ENCODE assay signal across 8 cellular contexts in the genomic region with DNA sequence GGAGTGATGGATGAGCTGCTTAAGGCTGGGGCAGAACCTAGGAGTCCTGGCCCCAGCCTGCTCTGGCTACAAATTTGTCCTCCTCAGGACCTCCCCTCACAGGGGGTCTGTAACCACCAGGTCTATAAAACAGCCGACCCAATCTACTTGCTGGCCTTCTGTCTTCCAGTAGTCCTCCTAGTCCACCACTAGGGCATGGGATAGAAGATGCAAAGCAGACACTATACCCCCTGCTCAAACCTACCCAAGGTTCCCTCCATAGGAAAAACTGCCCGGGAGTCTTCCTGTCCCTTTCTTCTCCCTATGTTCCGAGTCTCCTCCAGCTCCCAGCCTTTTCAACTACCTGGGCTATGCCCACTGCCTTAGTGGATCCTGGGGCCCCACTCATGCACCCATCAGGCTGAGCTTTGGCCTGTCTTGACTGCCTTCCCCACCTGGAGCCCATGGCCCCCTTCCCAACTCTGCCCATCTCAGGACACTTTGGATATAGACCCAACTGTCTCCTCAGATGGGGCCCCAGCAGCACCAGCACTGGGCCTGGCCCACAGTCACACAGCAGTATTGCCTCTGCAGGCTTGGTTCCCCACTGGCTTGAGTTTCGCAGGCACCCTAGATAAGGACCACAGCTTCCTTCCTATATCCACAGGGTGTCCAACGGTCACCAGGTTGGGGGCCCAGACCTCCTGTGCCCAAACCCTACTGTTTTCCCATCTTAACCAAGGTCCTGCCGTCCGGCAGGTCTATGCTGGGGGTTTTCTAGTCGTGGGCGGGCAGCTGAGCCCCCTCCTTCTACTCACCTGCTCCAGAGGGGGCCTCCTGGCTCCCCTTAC. TPM values are rescaled to one million over a fixed set of nuclear protein-coding genes. Genes with fewer than 3 reads are reported as not detected.
DNase-seq lines count a peak whose midpoint lies in the region; ATAC-seq, FAIRE-seq and TF ChIP-seq lines count a peak whose summit lies in the region.

No MANE protein-coding gene starts in this region.

- peak; percentile 72 for FAIRE-seq in K562 (lab: Jason Lieb, UNC)

- TF ChIP-seq CTCF in AG04450 (IDR thresholded peaks at IDR 0.05; ENCODE audit: low read depth, low read length) (0 out of 2 replicates have a peak, but pooled peaks have one; percentile 20), K562 (IDR thresholded peaks at IDR 0.05 in 2 of 3, conservative IDR thresholded peaks at IDR 0.05 in 1 of 3; ENCODE audit: insufficient read depth in 2 of 3, low read depth in 1 of 3, low read length in 3 of 3) (0 out of 6 replicates have a peak, but pooled peaks of 1 of the 3 experiments have one; percentile 30)

- H3K36me3 ChIP-seq in HUES6 (ENCODE audit: control insufficient read depth, insufficient read depth, low read length), result peaks cover 6% of the 10 kb centered on the region; the same call in 1 of the 2 replicates
- peaks cover 19% of the 10 kb centered on the region; the same call in 2 of the 3 replicates for H3K36me3 ChIP-seq in K562 (ENCODE audit: control insufficient read depth, insufficient read depth, low read length)
- H3K36me3 ChIP-seq in mesodermal cell (ENCODE audit: control insufficient read depth, insufficient read depth, low read length), result peaks cover 7% of the 10 kb centered on the region

- DNase-seq in AG04450 (ENCODE audit: low read depth, low spot score) (no peak), K562 (ENCODE audit: extremely low read depth in 1 of 4, low spot score in 3 of 4) (peak in 2 of 4 experiments; percentile 36 to 54), COLO668 (lab: John Stamatoyannopoulos, UW; ENCODE audit: unreplicated experiment) (no peak)
- DNase-seq in stimulated activated CD4-positive, alpha-beta T cell treated with anti-CD3 and anti-CD28 coated beads, Interleukin-1b, Interleukin-23, amount 100 ng/mL, for 48 hours, result no peak

- H3K79me2 ChIP-seq in K562 (ENCODE audit: control insufficient read depth, insufficient read depth, low read length), result peaks cover 46% of the 10 kb centered on the region

- H2AFZ ChIP-seq in K562 (ENCODE audit: low read depth, low read length), result no peak overlapping the region; the same call in 1 of the 2 replicates

- no peaks in the 10 kb centered on the region for H3K9me1 ChIP-seq in K562 (ENCODE audit: control insufficient read depth, insufficient read depth, low read length)

- intact Hi-C loops in K562 (cut with micrococcal nuclease), result loop anchor here (2.0 kb wide), 1 partner anchor 31 kb away; the partner anchor contains the start of gene TUSC2

- no peak for TF ChIP-seq RAD21 in K562 (CRISPR knock-in tag; conservative IDR thresholded peaks at IDR 0.05 in 1 of 2, IDR thresholded peaks at IDR 0.05 in 1 of 2)

- H3K27ac ChIP-seq in AG04450 (ENCODE audit: low read depth, low read length), result peak overlapping the region; percentile 62
- no peak overlapping the region for H3K27ac ChIP-seq in HUES6 (ENCODE audit: low read depth, low read length)
- H3K27ac ChIP-seq in K562 (ENCODE audit: extremely low read depth, low read depth, low read length), result peak overlapping the region; percentile 76
- no peak overlapping the region for H3K27ac ChIP-seq in mesodermal cell (ENCODE audit: low read depth, low read length, severe bottlenecking)

- H3K4me3 ChIP-seq in AG04450 (ENCODE audit: low read depth, low read length) (peak overlapping the region; percentile 74), HUES6 (ENCODE audit: low read depth, low read length) (peak overlapping the region; percentile 78), K562 (peak overlapping the region; percentile 83), mesodermal cell (ENCODE audit: extremely low read depth, insufficient read depth, low read length, poor library complexity, severe bottlenecking) (peak overlapping the region; percentile 82)

- ATAC-seq in K562 (no peak), GM18517 (IDR thresholded peaks at IDR 0.05; ENCODE audit: unreplicated experiment) (no peak), GM21390 (IDR thresholded peaks at IDR 0.05; ENCODE audit: unreplicated experiment) (no peak)

- no peak for TF ChIP-seq POLR2A in K562 (conservative IDR thresholded peaks at IDR 0.05)

- H3K9me3 ChIP-seq in AG04450 (ENCODE audit: control insufficient read depth, insufficient read depth, low read length) (no peaks in the 10 kb centered on the region; the same call in 1 of the 2 replicates), HUES6 (ENCODE audit: control insufficient read depth, insufficient read depth, low read depth, low read length) (no peaks in the 10 kb centered on the region), K562 (replicated peaks; ENCODE audit: control insufficient read depth, insufficient read depth, low read depth, low read length) (no peaks in the 10 kb centered on the region), mesodermal cell (ENCODE audit: control insufficient read depth, low read length) (no peaks in the 10 kb centered on the region)

- POLR2A ChIA-PET in AG04450 (lab: Yijun Ruan, JAX), result interaction anchor here (1.0 kb wide), 1 partner anchor 10 kb away, joined by 3 read pairs; no protein-coding TSS in a partner anchor
- POLR2A ChIA-PET in K562 (lab: Yijun Ruan, JAX), result interaction anchor here (1.1 to 1.5 kb wide), 2 partner anchors 11 to 30 kb away, joined by 3 to 8 read pairs; partner anchors contain the start of gene TUSC2

- H3K4me2 ChIP-seq in K562 (ENCODE audit: insufficient read depth, low read length), result peak overlapping the region; percentile 86

- peak overlapping the region; percentile 58 for H3K9ac ChIP-seq in HUES6 (ENCODE audit: low read length)
- H3K9ac ChIP-seq in K562 (ENCODE audit: insufficient read depth in 1 of 2, low read depth in 2 of 2, low read length in 2 of 2), result peak overlapping the region; percentile 66 to 97

- H3K4me1 ChIP-seq in HUES6 (ENCODE audit: control insufficient read depth, insufficient read depth, low read length) (peaks cover 25% of the 10 kb centered on the region), K562 (replicated peaks in 1 of 2; ENCODE audit: control insufficient read depth in 2 of 2, insufficient read depth in 2 of 2, low read length in 2 of 2) (peaks cover 21 to 70% of the 10 kb centered on the region in 2 experiments; a peak in 4 of 5 replicates), mesodermal cell (ENCODE audit: control insufficient read depth, insufficient read depth, low read length, poor library complexity, severe bottlenecking) (peaks cover 5% of the 10 kb centered on the region)

- in situ Hi-C loops in K562 (cut with MboI), result no loop called here

- H3K27me3 ChIP-seq in AG04450 (ENCODE audit: control insufficient read depth, insufficient read depth, low read length) (no peaks in the 10 kb centered on the region), HUES6 (ENCODE audit: control insufficient read depth, insufficient read depth, low read length) (no peaks in the 10 kb centered on the region), K562 (ENCODE audit: control insufficient read depth in 2 of 2, insufficient read depth in 2 of 2, low read length in 2 of 2) (no peaks in the 10 kb centered on the region)

- TF ChIP-seq EP300 in K562 (IDR thresholded peaks at IDR 0.05; ENCODE audit: low read length), result peak; percentile 43

- CTCF ChIA-PET in AG04450 (lab: Charles Lee) (interaction anchor here (1.6 kb wide), 1 partner anchor 51 kb away, joined by 4 read pairs; no protein-coding TSS in a partner anchor), K562 (lab: Yijun Ruan, JAX; ENCODE audit: low intra/inter-chr PET ratio) (interaction anchor here (0.7 kb wide), 1 partner anchor 368 kb away, joined by 3 read pairs; no protein-coding TSS in a partner anchor)

- no peaks in the 10 kb centered on the region for H4K20me1 ChIP-seq in K562 (replicated peaks; ENCODE audit: control insufficient read depth, insufficient read depth, low read length)

- TSS peak; percentile 40 for BruUV-seq in K562 (replicated peaks; lab: Mats Ljungman, UMichigan)

- WGBS in K562 (ENCODE audit: insufficient coverage, low coverage, missing lambda C conversion rate), result 4% methylated on average over 9 of the region's 9 CpGs
- WGBS in mesodermal cell (ENCODE audit: insufficient coverage in 2 of 2), 2 experiments, result 77 to 80% methylated on average over 4 to 9 of the region's 9 CpGs

RNA-seq across cellular contexts. Expression of gene HYAL3, which starts 1.1 kb away (rescaled TPM):
- polyA plus RNA-seq in AG04450 (2011; rRNA removed) (3.0 and 4.7 TPM in 2 replicates), K562 (2011; rRNA removed) (5.4 and 6.8 TPM in 2 replicates), K562 (2014; fragmentation: Illumina TruSeq; extraction: Trizol) (9.1 and 9.8 TPM in 2 replicates), K562 (2014; fragmentation: Nextera tagmentation; extraction: Ambion mirVana) (1 to 10 TPM in 1 of 2 experiments, under 1 TPM in 1; 0.38 to 1.0 TPM), K562 (2014; rRNA removed) (9.0 and 16.5 TPM in 2 replicates)
- polyA minus RNA-seq in AG04450 (2011; rRNA and poly(A)+ RNA removed), result 3.1 and 4.0 TPM in 2 replicates
- total RNA-seq in K562 (2011; cell fraction: chromatin; rRNA removed; ENCODE audit: low replicate concordance), result 5.1 and 18.1 TPM in 2 replicates
- 10.5 and 12.3 TPM in 2 replicates for total RNA-seq in K562 (2011; cell fraction: nucleolus; rRNA removed)
- total RNA-seq in K562 (2011; cell fraction: nucleoplasm; rRNA removed), result 6.0 and 7.5 TPM in 2 replicates
- total RNA-seq in K562 (2014; rRNA removed) (6.8 and 12.8 TPM in 2 replicates), K562 (2014; rRNA removed; fragmentation: Illumina TruSeq; extraction: Trizol) (2.1 and 2.4 TPM in 2 replicates), K562 (2015; rRNA removed; fragmentation: Illumina TruSeq; extraction: Trizol) (8.3 and 9.1 TPM in 2 replicates), K562 (2021) (7.0 and 9.8 TPM in 2 replicates)
- polyA plus RNA-seq in K562 (2011; cell fraction: cytosol; rRNA removed), result 10.7 and 28.9 TPM in 2 replicates
- polyA plus RNA-seq in K562 (2011; cell fraction: nucleus; rRNA removed), result 11.9 and 20.3 TPM in 2 replicates
- polyA plus RNA-seq in K562 (2012), result 8.0 and 13.8 TPM in 2 replicates
- 1.7 and 2.9 TPM in 2 replicates for polyA minus RNA-seq in K562 (2011; rRNA and poly(A)+ RNA removed)
- 3.8 and 4.4 TPM in 2 replicates for polyA minus RNA-seq in K562 (2011; cell fraction: cytosol; rRNA and poly(A)+ RNA removed)
- polyA minus RNA-seq in K562 (2011; cell fraction: nucleus; rRNA and poly(A)+ RNA removed), result 5.4 and 6.2 TPM in 2 replicates
- polyA plus RNA-seq in mesodermal cell (2013, experiment 1 of 2), result 5.5 TPM
- 4.2 TPM for polyA plus RNA-seq in mesodermal cell (2013, experiment 2 of 2)

RNA-seq across cellular contexts. Expression of gene NAA80, which starts 1.1 kb away (rescaled TPM):
- polyA plus RNA-seq in AG04450 (2011; rRNA removed), result 2.0 and 4.6 TPM in 2 replicates
- polyA minus RNA-seq in AG04450 (2011; rRNA and poly(A)+ RNA removed), result 4.7 and 6.4 TPM in 2 replicates
- total RNA-seq in K562 (2011; cell fraction: chromatin; rRNA removed; ENCODE audit: low replicate concordance), result 16.2 and 63.0 TPM in 2 replicates
- 43.6 and 46.5 TPM in 2 replicates for total RNA-seq in K562 (2011; cell fraction: nucleolus; rRNA removed)
- 23.6 and 28.2 TPM in 2 replicates for total RNA-seq in K562 (2011; cell fraction: nucleoplasm; rRNA removed)
- 12.8 and 19.6 TPM in 2 replicates for total RNA-seq in K562 (2014; rRNA removed)
- total RNA-seq in K562 (2014; rRNA removed; fragmentation: Illumina TruSeq; extraction: Trizol), result 3.6 and 4.5 TPM in 2 replicates
- 7.7 and 8.4 TPM in 2 replicates for total RNA-seq in K562 (2015; rRNA removed; fragmentation: Illumina TruSeq; extraction: Trizol)
- total RNA-seq in K562 (2021), result 17.1 and 20.8 TPM in 2 replicates
- polyA plus RNA-seq in K562 (2011; rRNA removed), result 8.6 and 21.4 TPM in 2 replicates
- 18.4 and 19.8 TPM in 2 replicates for polyA plus RNA-seq in K562 (2011; cell fraction: cytosol; rRNA removed)
- 94.4 and 123 TPM in 2 replicates for polyA plus RNA-seq in K562 (2011; cell fraction: nucleus; rRNA removed)
- polyA plus RNA-seq in K562 (2012), result 14.0 and 25.1 TPM in 2 replicates
- polyA plus RNA-seq in K562 (2014; fragmentation: Illumina TruSeq; extraction: Trizol), result 18.1 and 23.5 TPM in 2 replicates
- 1 to 10 TPM in 1 of 2 experiments, under 1 TPM in 1; 0.82 to 1.7 TPM for polyA plus RNA-seq in K562 (2014; fragmentation: Nextera tagmentation; extraction: Ambion mirVana)
- polyA plus RNA-seq in K562 (2014; rRNA removed), result 13.6 and 24.0 TPM in 2 replicates
- polyA minus RNA-seq in K562 (2011; rRNA and poly(A)+ RNA removed), result 7.3 and 8.6 TPM in 2 replicates
- polyA minus RNA-seq in K562 (2011; cell fraction: cytosol; rRNA and poly(A)+ RNA removed), result 5.2 and 5.9 TPM in 2 replicates
- polyA minus RNA-seq in K562 (2011; cell fraction: nucleus; rRNA and poly(A)+ RNA removed), result 27.1 and 33.3 TPM in 2 replicates
- polyA plus RNA-seq in mesodermal cell (2013, experiment 1 of 2), result 21.3 TPM
- 16.5 TPM for polyA plus RNA-seq in mesodermal cell (2013, experiment 2 of 2)

RNA-seq across cellular contexts. Expression of gene HYAL1, which starts 5.3 kb away (rescaled TPM):
- polyA plus RNA-seq in AG04450 (2011; rRNA removed), result 0.25 and 0.32 TPM in 2 replicates
- polyA minus RNA-seq in AG04450 (2011; rRNA and poly(A)+ RNA removed), result 0.43 and 0.60 TPM in 2 replicates
- 6.0 and 12.8 TPM in 2 replicates for total RNA-seq in K562 (2011; cell fraction: chromatin; rRNA removed; ENCODE audit: low replicate concordance)
- 15.3 and 15.9 TPM in 2 replicates for total RNA-seq in K562 (2011; cell fraction: nucleolus; rRNA removed)
- total RNA-seq in K562 (2011; cell fraction: nucleoplasm; rRNA removed), result 11.7 and 12.2 TPM in 2 replicates
- 5.4 and 8.0 TPM in 2 replicates for total RNA-seq in K562 (2014; rRNA removed)
- 2.9 and 3.3 TPM in 2 replicates for total RNA-seq in K562 (2014; rRNA removed; fragmentation: Illumina TruSeq; extraction: Trizol)
- total RNA-seq in K562 (2015; rRNA removed; fragmentation: Illumina TruSeq; extraction: Trizol), result 4.7 and 5.3 TPM in 2 replicates
- total RNA-seq in K562 (2021), result 8.3 and 8.4 TPM in 2 replicates
- polyA plus RNA-seq in K562 (2011; rRNA removed), result 3.1 and 5.7 TPM in 2 replicates
- 4.7 and 6.0 TPM in 2 replicates for polyA plus RNA-seq in K562 (2011; cell fraction: cytosol; rRNA removed)
- polyA plus RNA-seq in K562 (2011; cell fraction: nucleus; rRNA removed), result 7.4 and 8.4 TPM in 2 replicates
- 4.4 and 7.4 TPM in 2 replicates for polyA plus RNA-seq in K562 (2012)
- 7.5 and 7.7 TPM in 2 replicates for polyA plus RNA-seq in K562 (2014; fragmentation: Illumina TruSeq; extraction: Trizol)
- polyA plus RNA-seq in K562 (2014; fragmentation: Nextera tagmentation; extraction: Ambion mirVana), result 1 to 10 TPM; 1.4 to 1.6 TPM
- polyA plus RNA-seq in K562 (2014; rRNA removed), result 7.9 and 8.5 TPM in 2 replicates
- polyA minus RNA-seq in K562 (2011; rRNA and poly(A)+ RNA removed), result 3.6 and 4.0 TPM in 2 replicates
- polyA minus RNA-seq in K562 (2011; cell fraction: cytosol; rRNA and poly(A)+ RNA removed), result 1.7 and 5.0 TPM in 2 replicates
- polyA minus RNA-seq in K562 (2011; cell fraction: nucleus; rRNA and poly(A)+ RNA removed), result 3.1 and 9.3 TPM in 2 replicates
- 2.0 TPM for polyA plus RNA-seq in mesodermal cell (2013, experiment 1 of 2)
- 1.5 TPM for polyA plus RNA-seq in mesodermal cell (2013, experiment 2 of 2)

RNA-seq across cellular contexts. Expression of gene IFRD2, which starts 5.9 kb away (rescaled TPM):
- 19.3 and 20.6 TPM in 2 replicates for polyA plus RNA-seq in AG04450 (2011; rRNA removed)
- 12.0 and 12.7 TPM in 2 replicates for polyA minus RNA-seq in AG04450 (2011; rRNA and poly(A)+ RNA removed)
- total RNA-seq in K562 (2011; cell fraction: chromatin; rRNA removed; ENCODE audit: low replicate concordance), result 134 and 435 TPM in 2 replicates
- 318 and 350 TPM in 2 replicates for total RNA-seq in K562 (2011; cell fraction: nucleolus; rRNA removed)
- 152 and 197 TPM in 2 replicates for total RNA-seq in K562 (2011; cell fraction: nucleoplasm; rRNA removed)
- total RNA-seq in K562 (2014; rRNA removed), result 75.1 and 91.2 TPM in 2 replicates
- 31.2 and 42.6 TPM in 2 replicates for total RNA-seq in K562 (2014; rRNA removed; fragmentation: Illumina TruSeq; extraction: Trizol)
- total RNA-seq in K562 (2015; rRNA removed; fragmentation: Illumina TruSeq; extraction: Trizol), result 54.4 and 57.2 TPM in 2 replicates
- total RNA-seq in K562 (2021), result 115 and 116 TPM in 2 replicates
- 44.6 and 56.2 TPM in 2 replicates for polyA plus RNA-seq in K562 (2011; rRNA removed)
- polyA plus RNA-seq in K562 (2011; cell fraction: cytosol; rRNA removed), result 47.8 and 103 TPM in 2 replicates
- 475 and 549 TPM in 2 replicates for polyA plus RNA-seq in K562 (2011; cell fraction: nucleus; rRNA removed)
- 69.2 and 72.6 TPM in 2 replicates for polyA plus RNA-seq in K562 (2012)
- polyA plus RNA-seq in K562 (2014; fragmentation: Illumina TruSeq; extraction: Trizol), result 52.8 and 58.1 TPM in 2 replicates
- 10 to 100 TPM; 30.5 to 41.0 TPM for polyA plus RNA-seq in K562 (2014; fragmentation: Nextera tagmentation; extraction: Ambion mirVana)
- 79.9 and 91.5 TPM in 2 replicates for polyA plus RNA-seq in K562 (2014; rRNA removed)
- polyA minus RNA-seq in K562 (2011; rRNA and poly(A)+ RNA removed), result 20.2 and 31.4 TPM in 2 replicates
- polyA minus RNA-seq in K562 (2011; cell fraction: cytosol; rRNA and poly(A)+ RNA removed), result 26.1 and 29.9 TPM in 2 replicates
- 118 and 130 TPM in 2 replicates for polyA minus RNA-seq in K562 (2011; cell fraction: nucleus; rRNA and poly(A)+ RNA removed)
- polyA plus RNA-seq in mesodermal cell (2013, experiment 1 of 2), result 42.2 TPM
- 33.5 TPM for polyA plus RNA-seq in mesodermal cell (2013, experiment 2 of 2)

RNA-seq across cellular contexts. Expression of gene LSMEM2, which starts 19.2 kb away (rescaled TPM):
- not detected in 2 replicates for polyA plus RNA-seq in AG04450 (2011; rRNA removed)
- polyA minus RNA-seq in AG04450 (2011; rRNA and poly(A)+ RNA removed), result not detected in 2 replicates
- not detected in 2 replicates for total RNA-seq in K562 (2011; cell fraction: chromatin; rRNA removed; ENCODE audit: low replicate concordance)
- total RNA-seq in K562 (2011; cell fraction: nucleolus; rRNA removed), result not detected in 2 replicates
- total RNA-seq in K562 (2011; cell fraction: nucleoplasm; rRNA removed), result not detected in 2 replicates
- total RNA-seq in K562 (2014; rRNA removed), result not detected in 2 replicates
- total RNA-seq in K562 (2014; rRNA removed; fragmentation: Illumina TruSeq; extraction: Trizol), result not detected in 2 replicates
- not detected in 2 replicates for total RNA-seq in K562 (2015; rRNA removed; fragmentation: Illumina TruSeq; extraction: Trizol)
- not detected in 2 replicates for total RNA-seq in K562 (2021)
- not detected in 2 replicates for polyA plus RNA-seq in K562 (2011; rRNA removed)
- polyA plus RNA-seq in K562 (2011; cell fraction: cytosol; rRNA removed), result not detected in 2 replicates
- 0.10 TPM in 1 of 2 replicates, not detected in the other for polyA plus RNA-seq in K562 (2011; cell fraction: nucleus; rRNA removed)
- polyA plus RNA-seq in K562 (2012), result 0.08 and 0.12 TPM in 2 replicates
- not detected in 2 replicates for polyA plus RNA-seq in K562 (2014; fragmentation: Illumina TruSeq; extraction: Trizol)
- not detected for polyA plus RNA-seq in K562 (2014; fragmentation: Nextera tagmentation; extraction: Ambion mirVana)
- not detected in 2 replicates for polyA plus RNA-seq in K562 (2014; rRNA removed)
- not detected in 2 replicates for polyA minus RNA-seq in K562 (2011; rRNA and poly(A)+ RNA removed)
- polyA minus RNA-seq in K562 (2011; cell fraction: cytosol; rRNA and poly(A)+ RNA removed), result not detected in 2 replicates
- polyA minus RNA-seq in K562 (2011; cell fraction: nucleus; rRNA and poly(A)+ RNA removed), result not detected in 2 replicates
- polyA plus RNA-seq in mesodermal cell (2013, experiment 1 of 2), result not detected
- not detected for polyA plus RNA-seq in mesodermal cell (2013, experiment 2 of 2)

Comparison
In these comparisons a context has a peak if more than half of its experiments do, and no peak if none do; other contexts are left out.
1. H3K27ac ChIP-seq: peak in AG04450 (single experiment) and K562 (single experiment); none in HUES6 (single experiment) and mesodermal cell (single experiment).
2. Peak in every context shown above with its lines, with median percentiles within 50 percentile points of each other: H3K4me3 ChIP-seq.